ENCODE assay signal across 24 cellular contexts in genomic region chr1:22263359-22263758, GRCh38.
"Had no signal": no experiment of that assay in that cellular context is flagged by ENCODE, and none has a peak within 500 bp of the region (broad histone marks: within the 10 kb centered on the region; RNA-seq: fewer than 3 reads in every experiment).

No MANE protein-coding gene starts in this region.

- H2AFZ ChIP-seq: parathyroid adenoma had no signal

- H3K4me3 ChIP-seq: coronary artery, esophagus muscularis mucosa, left lung, lung, tibial artery had no signal

- H3K36me3 ChIP-seq: esophagus muscularis mucosa, left lung, tibial artery had no signal

- H3K9ac ChIP-seq: parathyroid adenoma had no signal

- H3K4me1 ChIP-seq: esophagus muscularis mucosa, parathyroid adenoma, tibial artery had no signal

- DNase-seq: activated CD4-positive, alpha-beta T cell treated with anti-CD3 and anti-CD28 coated beads, Interleukin-2, amount 10 ng/mL, durations not matched to agents 7 days and 5 days; activated CD8-positive, alpha-beta memory T cell treated with anti-CD3 and anti-CD28 coated beads, Interleukin-2, amount 10 ng/mL, durations not matched to agents 7 days and 5 days; activated CD8-positive, alpha-beta T cell treated with anti-CD3 and anti-CD28 coated beads for 36 hours; activated effector memory CD4-positive, alpha-beta T cell treated with anti-CD3 and anti-CD28 coated beads, Interleukin-2, amount 50 U/mL, for 16 hours; activated T-cell treated with anti-CD3 and anti-CD28 coated beads for 4 hours; amygdala; hippocampal formation; nucleus accumbens; right cardiac atrium; stimulated activated CD4-positive, alpha-beta T cell treated with anti-CD3 and anti-CD28 coated beads, Interleukin-12 subunit alpha, Interleukin-12 subunit beta, amount 100 ng/mL, for 4 hours; stimulated activated CD4-positive, alpha-beta T cell treated with anti-CD3 and anti-CD28 coated beads, Interleukin-4, amount 100 ng/mL, for 4 hours; substantia nigra; tibial artery had no signal

- H3K27ac ChIP-seq: coronary artery, esophagus muscularis mucosa, left lung, parathyroid adenoma, tibial artery, VCaP had no signal

- H3K79me2 ChIP-seq: parathyroid adenoma had no signal

- H3K9me3 ChIP-seq: esophagus muscularis mucosa, left lung, tibial artery had no signal

- FAIRE-seq: bronchial epithelial cell, frontal cortex, urothelium cell line had no signal

- ATAC-seq: activated CD4-positive, CD25-positive, alpha-beta regulatory T cell treated with anti-CD3 and anti-CD28 coated beads, Interleukin-2, amount 50 U/mL, for 24 hours; activated CD8-positive, alpha-beta memory T cell treated with anti-CD3 and anti-CD28 coated beads, Interleukin-2, amount 10 ng/mL, durations not matched to agents 7 days and 5 days; activated CD8-positive, alpha-beta T cell treated with anti-CD3 and anti-CD28 coated beads for 36 hours; left lung; natural killer cell treated with Interleukin-12 subunit alpha and Interleukin-12 subunit beta and Interleukin-15 and Interleukin-18, amount 100 ng/mL, for 72 hours; right cardiac atrium had no signal

- H3K27me3 ChIP-seq: left lung had no signal
